Comparison of ENCODE assay signal across 18 cellular contexts in genomic region chr4:1522606-1523005, GRCh38.
"Had no signal": no experiment of that assay in that cellular context is flagged by ENCODE, and none has a peak within 500 bp of the region (broad histone marks: within the 10 kb centered on the region; RNA-seq: fewer than 3 reads in every experiment).

No MANE protein-coding gene starts in this region.

- H3K27ac Mint-ChIP-seq: effector memory CD8-positive, alpha-beta T cell; naive thymus-derived CD8-positive, alpha-beta T cell had no signal

- H3K4me3 Mint-ChIP-seq: central memory CD8-positive, alpha-beta T cell; effector memory CD8-positive, alpha-beta T cell had no signal

- H3K36me3 ChIP-seq: esophagus squamous epithelium, gastroesophageal sphincter, sigmoid colon, stomach, thoracic aorta, transverse colon had no signal

- H3K4me3 ChIP-seq: esophagus squamous epithelium, gastroesophageal sphincter, mucosa of descending colon, sigmoid colon, skin epidermis, stomach, thoracic aorta, transverse colon had no signal

- DNase-seq: effector memory CD8-positive, alpha-beta T cell; esophagus squamous epithelium; foreskin fibroblast; left colon; naive thymus-derived CD8-positive, alpha-beta T cell; stimulated activated CD4-positive, alpha-beta T cell treated with anti-CD3 and anti-CD28 coated beads, Interleukin-12 subunit alpha, Interleukin-12 subunit beta, amount 100 ng/mL, for 4 hours; stimulated activated naive CD4-positive, alpha-beta T cell; stomach; substantia nigra; transverse colon had no signal

- H3K27ac ChIP-seq: epithelial cell of prostate, esophagus squamous epithelium, gastroesophageal sphincter, parathyroid adenoma, sigmoid colon, skin epidermis, stomach, thoracic aorta, transverse colon had no signal

- H3K4me1 ChIP-seq: parathyroid adenoma had no signal

- ATAC-seq: effector memory CD8-positive, alpha-beta T cell; gastroesophageal sphincter; left colon; mucosa of descending colon; naive thymus-derived CD8-positive, alpha-beta T cell had no signal

- H3K9me3 ChIP-seq: esophagus squamous epithelium, mucosa of descending colon, transverse colon had no signal

- H3K4me1 Mint-ChIP-seq: central memory CD8-positive, alpha-beta T cell had no signal

- H3K9me3 Mint-ChIP-seq: central memory CD8-positive, alpha-beta T cell had no signal
